In the genomic region with DNA sequence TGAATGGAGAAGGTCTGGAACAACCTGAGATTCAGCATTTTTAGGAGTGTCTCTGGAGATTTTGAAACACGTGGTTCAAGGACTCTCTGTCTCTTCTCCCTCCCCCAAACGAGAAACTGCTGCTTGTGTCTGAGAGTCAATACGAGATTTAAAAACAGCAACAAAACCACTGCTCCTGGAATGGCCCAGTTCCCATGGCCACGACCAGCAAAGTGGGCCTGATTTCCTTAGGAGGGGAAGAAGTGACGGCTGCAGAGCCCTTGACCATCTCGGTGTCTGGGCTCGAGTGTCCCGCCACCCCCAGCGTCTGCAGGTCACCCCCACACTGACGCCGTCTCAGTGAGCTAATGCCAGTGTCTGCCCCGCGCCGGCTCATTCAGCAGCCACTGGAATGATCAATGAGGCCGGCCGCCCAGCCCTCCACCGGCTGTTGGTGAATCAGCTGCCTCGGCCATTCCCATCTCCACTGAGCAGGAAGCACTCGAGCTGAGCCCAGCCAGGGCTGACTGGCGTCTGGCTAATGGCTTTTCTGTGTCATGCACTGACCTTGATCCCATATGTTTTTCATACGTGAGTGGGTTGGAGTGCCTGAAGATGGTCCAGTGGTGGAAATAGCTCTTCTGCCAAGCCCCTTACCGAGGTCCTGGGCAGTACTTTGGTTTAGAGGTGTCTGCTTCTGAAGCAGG, we compare ENCODE assay signal across 1 cellular context.
TF ChIP-seq lines count a peak whose summit lies in the region.

No MANE protein-coding gene starts in this region.

TF ChIP-seq in HepG2, 621 proteins besides CTCF, POLR2A, EP300 and RAD21 (continued from another document and continues in another):
- TF ChIP-seq ZBTB40 (IDR thresholded peaks at IDR 0.05) (no peak), ZBTB40 (CRISPR knock-in tag; IDR thresholded peaks at IDR 0.05) (no peak), SMYD3 (CRISPR knock-in tag; IDR thresholded peaks at IDR 0.05) (no peak), PPARG (CRISPR knock-in tag; conservative IDR thresholded peaks at IDR 0.05) (peak; percentile 66; the same call in 1 of the 2 replicates), ZNF510 (CRISPR knock-in tag; IDR thresholded peaks at IDR 0.05; ENCODE audit: low read depth) (no peak), BORCS8-MEF2B (CRISPR knock-in tag; IDR thresholded peaks at IDR 0.05) (no peak), PBX3 (CRISPR knock-in tag; IDR thresholded peaks at IDR 0.05; ENCODE audit: borderline replicate concordance) (no peak), TOE1 (CRISPR knock-in tag; IDR thresholded peaks at IDR 0.05) (0 out of 2 replicates have a peak, but pooled peaks have one; percentile 68), ZFAT (CRISPR knock-in tag; conservative IDR thresholded peaks at IDR 0.05) (no peak), CENPX (CRISPR knock-in tag; IDR thresholded peaks at IDR 0.05) (no peak), TAF1 (CRISPR knock-in tag; IDR thresholded peaks at IDR 0.05) (peak; percentile 56), GZF1 (CRISPR knock-in tag; IDR thresholded peaks at IDR 0.05) (peak; percentile 51; the same call in 1 of the 2 replicates), NKX3-1 (CRISPR knock-in tag; IDR thresholded peaks at IDR 0.05) (no peak), TCF7L2 (IDR thresholded peaks at IDR 0.05; ENCODE audit: low read depth, low read length) (no peak), ZNF234 (CRISPR knock-in tag; conservative IDR thresholded peaks at IDR 0.05) (no peak), TCF12 (IDR thresholded peaks at IDR 0.05) (no peak), TCF12 (CRISPR knock-in tag; IDR thresholded peaks at IDR 0.05) (no peak), ZNF646 (CRISPR knock-in tag; IDR thresholded peaks at IDR 0.05) (no peak), SALL2 (CRISPR knock-in tag; IDR thresholded peaks at IDR 0.05) (no peak), ZNF460 (CRISPR knock-in tag; IDR thresholded peaks at IDR 0.05; ENCODE audit: borderline replicate concordance) (no peak), RNF2 (conservative IDR thresholded peaks at IDR 0.05; ENCODE audit: low read depth) (0 out of 2 replicates have a peak, but pooled peaks have one; percentile 60), KDM4B (CRISPR knock-in tag; IDR thresholded peaks at IDR 0.05) (no peak), TBX3 (IDR thresholded peaks at IDR 0.05; ENCODE audit: borderline replicate concordance) (no peak), RXRA (CRISPR knock-in tag; IDR thresholded peaks at IDR 0.05) (peak; percentile 97), ZBTB26 (CRISPR knock-in tag; IDR thresholded peaks at IDR 0.05; ENCODE audit: borderline replicate concordance) (no peak), ISX (CRISPR knock-in tag; conservative IDR thresholded peaks at IDR 0.05) (no peak), FOXP1 (IDR thresholded peaks at IDR 0.05) (no peak), FOXP1 (CRISPR knock-in tag; IDR thresholded peaks at IDR 0.05) (no peak), KDM6A (CRISPR knock-in tag; IDR thresholded peaks at IDR 0.05; ENCODE audit: low read depth) (no peak), PAX8 (CRISPR knock-in tag; IDR thresholded peaks at IDR 0.05; ENCODE audit: borderline replicate concordance) (no peak)
- TF ChIP-seq, protein P1, sequence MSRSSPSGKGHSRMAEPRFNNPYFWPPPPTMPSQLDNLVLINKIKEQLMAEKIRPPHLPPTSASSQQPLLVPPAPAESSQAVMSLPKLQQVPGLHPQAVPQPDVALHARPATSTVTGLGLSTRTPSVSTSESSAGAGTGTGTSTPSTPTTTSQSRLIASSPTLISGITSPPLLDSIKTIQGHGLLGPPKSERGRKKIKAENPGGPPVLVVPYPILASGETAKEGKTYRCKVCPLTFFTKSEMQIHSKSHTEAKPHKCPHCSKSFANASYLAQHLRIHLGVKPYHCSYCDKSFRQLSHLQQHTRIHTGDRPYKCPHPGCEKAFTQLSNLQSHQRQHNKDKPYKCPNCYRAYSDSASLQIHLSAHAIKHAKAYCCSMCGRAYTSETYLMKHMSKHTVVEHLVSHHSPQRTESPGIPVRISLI (CRISPR knock-in tag; IDR thresholded peaks at IDR 0.05; ENCODE audit: borderline replicate concordance), result peak; percentile 49; the same call in 1 of the 2 replicates
- TF ChIP-seq, protein P2, sequence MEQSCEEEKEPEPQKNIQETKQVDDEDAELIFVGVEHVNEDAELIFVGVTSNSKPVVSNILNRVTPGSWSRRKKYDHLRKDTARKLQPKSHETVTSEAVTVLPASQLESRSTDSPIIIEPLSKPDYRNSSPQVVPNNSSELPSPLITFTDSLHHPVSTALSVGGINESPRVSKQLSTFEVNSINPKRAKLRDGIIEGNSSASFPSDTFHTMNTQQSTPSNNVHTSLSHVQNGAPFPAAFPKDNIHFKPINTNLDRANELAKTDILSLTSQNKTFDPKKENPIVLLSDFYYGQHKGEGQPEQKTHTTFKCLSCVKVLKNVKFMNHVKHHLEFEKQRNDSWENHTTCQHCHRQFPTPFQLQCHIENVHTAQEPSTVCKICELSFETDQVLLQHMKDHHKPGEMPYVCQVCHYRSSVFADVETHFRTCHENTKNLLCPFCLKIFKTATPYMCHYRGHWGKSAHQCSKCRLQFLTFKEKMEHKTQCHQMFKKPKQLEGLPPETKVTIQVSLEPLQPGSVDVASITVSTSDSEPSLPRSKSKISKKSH (CRISPR knock-in tag; IDR thresholded peaks at IDR 0.05; ENCODE audit: borderline replicate concordance), result no peak
- TF ChIP-seq, protein P3, sequence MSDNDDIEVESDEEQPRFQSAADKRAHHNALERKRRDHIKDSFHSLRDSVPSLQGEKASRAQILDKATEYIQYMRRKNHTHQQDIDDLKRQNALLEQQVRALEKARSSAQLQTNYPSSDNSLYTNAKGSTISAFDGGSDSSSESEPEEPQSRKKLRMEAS (IDR thresholded peaks at IDR 0.05), result peak; percentile 8; the same call in 1 of the 2 replicates
